Comparison of ENCODE assay signal across 1 cellular context in the genomic region with DNA sequence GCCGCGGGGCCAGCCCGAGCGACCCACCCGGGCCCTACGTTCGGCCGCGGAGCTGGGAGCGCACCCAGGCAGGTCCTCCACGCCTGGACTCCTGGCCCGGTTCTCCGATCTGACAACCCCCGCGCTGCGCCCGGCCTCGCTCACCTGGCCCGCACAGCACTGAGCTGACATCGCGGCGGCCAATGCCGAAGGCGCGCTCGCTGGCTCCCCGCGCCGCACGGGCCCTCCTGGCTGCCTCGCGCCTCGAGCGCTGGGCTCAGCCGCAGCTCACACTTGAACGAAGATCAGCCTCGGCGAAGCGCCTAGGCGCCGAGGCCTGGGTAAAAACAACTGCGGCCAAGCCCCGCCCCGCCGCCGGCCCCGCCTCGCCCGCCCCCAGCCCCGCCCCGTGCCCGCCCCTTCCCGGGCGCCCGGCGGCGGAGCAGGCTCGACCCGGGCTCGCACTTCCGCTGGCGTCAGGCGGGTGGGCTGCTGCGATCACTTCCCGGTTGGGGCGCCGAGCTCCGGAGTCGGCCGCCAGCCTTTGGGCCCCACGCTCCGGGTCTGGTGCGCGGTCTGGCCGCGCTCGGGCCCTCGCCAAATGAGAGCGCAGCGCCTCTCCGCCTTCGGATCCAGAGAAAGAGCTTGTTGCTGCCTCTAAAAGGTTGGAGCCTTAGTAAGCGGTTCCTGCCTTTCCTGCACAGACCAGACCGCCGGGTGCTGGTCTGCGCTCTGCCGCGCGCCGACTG.
TF ChIP-seq lines count a peak whose summit lies in the region.

A gene (minus strand): TSS at position 297 of the 728 bp plus-strand sequence. CDS start 126 bp downstream, at position 171.

TF ChIP-seq in H1, 55 proteins besides CTCF, POLR2A, EP300 and RAD21 (continued from another document):
- TF ChIP-seq, protein P1, sequence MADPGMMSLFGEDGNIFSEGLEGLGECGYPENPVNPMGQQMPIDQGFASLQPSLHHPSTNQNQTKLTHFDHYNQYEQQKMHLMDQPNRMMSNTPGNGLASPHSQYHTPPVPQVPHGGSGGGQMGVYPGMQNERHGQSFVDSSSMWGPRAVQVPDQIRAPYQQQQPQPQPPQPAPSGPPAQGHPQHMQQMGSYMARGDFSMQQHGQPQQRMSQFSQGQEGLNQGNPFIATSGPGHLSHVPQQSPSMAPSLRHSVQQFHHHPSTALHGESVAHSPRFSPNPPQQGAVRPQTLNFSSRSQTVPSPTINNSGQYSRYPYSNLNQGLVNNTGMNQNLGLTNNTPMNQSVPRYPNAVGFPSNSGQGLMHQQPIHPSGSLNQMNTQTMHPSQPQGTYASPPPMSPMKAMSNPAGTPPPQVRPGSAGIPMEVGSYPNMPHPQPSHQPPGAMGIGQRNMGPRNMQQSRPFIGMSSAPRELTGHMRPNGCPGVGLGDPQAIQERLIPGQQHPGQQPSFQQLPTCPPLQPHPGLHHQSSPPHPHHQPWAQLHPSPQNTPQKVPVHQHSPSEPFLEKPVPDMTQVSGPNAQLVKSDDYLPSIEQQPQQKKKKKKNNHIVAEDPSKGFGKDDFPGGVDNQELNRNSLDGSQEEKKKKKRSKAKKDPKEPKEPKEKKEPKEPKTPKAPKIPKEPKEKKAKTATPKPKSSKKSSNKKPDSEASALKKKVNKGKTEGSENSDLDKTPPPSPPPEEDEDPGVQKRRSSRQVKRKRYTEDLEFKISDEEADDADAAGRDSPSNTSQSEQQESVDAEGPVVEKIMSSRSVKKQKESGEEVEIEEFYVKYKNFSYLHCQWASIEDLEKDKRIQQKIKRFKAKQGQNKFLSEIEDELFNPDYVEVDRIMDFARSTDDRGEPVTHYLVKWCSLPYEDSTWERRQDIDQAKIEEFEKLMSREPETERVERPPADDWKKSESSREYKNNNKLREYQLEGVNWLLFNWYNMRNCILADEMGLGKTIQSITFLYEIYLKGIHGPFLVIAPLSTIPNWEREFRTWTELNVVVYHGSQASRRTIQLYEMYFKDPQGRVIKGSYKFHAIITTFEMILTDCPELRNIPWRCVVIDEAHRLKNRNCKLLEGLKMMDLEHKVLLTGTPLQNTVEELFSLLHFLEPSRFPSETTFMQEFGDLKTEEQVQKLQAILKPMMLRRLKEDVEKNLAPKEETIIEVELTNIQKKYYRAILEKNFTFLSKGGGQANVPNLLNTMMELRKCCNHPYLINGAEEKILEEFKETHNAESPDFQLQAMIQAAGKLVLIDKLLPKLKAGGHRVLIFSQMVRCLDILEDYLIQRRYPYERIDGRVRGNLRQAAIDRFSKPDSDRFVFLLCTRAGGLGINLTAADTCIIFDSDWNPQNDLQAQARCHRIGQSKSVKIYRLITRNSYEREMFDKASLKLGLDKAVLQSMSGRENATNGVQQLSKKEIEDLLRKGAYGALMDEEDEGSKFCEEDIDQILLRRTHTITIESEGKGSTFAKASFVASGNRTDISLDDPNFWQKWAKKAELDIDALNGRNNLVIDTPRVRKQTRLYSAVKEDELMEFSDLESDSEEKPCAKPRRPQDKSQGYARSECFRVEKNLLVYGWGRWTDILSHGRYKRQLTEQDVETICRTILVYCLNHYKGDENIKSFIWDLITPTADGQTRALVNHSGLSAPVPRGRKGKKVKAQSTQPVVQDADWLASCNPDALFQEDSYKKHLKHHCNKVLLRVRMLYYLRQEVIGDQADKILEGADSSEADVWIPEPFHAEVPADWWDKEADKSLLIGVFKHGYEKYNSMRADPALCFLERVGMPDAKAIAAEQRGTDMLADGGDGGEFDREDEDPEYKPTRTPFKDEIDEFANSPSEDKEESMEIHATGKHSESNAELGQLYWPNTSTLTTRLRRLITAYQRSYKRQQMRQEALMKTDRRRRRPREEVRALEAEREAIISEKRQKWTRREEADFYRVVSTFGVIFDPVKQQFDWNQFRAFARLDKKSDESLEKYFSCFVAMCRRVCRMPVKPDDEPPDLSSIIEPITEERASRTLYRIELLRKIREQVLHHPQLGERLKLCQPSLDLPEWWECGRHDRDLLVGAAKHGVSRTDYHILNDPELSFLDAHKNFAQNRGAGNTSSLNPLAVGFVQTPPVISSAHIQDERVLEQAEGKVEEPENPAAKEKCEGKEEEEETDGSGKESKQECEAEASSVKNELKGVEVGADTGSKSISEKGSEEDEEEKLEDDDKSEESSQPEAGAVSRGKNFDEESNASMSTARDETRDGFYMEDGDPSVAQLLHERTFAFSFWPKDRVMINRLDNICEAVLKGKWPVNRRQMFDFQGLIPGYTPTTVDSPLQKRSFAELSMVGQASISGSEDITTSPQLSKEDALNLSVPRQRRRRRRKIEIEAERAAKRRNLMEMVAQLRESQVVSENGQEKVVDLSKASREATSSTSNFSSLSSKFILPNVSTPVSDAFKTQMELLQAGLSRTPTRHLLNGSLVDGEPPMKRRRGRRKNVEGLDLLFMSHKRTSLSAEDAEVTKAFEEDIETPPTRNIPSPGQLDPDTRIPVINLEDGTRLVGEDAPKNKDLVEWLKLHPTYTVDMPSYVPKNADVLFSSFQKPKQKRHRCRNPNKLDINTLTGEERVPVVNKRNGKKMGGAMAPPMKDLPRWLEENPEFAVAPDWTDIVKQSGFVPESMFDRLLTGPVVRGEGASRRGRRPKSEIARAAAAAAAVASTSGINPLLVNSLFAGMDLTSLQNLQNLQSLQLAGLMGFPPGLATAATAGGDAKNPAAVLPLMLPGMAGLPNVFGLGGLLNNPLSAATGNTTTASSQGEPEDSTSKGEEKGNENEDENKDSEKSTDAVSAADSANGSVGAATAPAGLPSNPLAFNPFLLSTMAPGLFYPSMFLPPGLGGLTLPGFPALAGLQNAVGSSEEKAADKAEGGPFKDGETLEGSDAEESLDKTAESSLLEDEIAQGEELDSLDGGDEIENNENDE (IDR thresholded peaks at IDR 0.05; ENCODE audit: insufficient replicate concordance, low read length): no peak
- no peak for TF ChIP-seq ZNF274 (IDR thresholded peaks at IDR 0.05; ENCODE audit: borderline replicate concordance, extremely low read depth, low read length)
- peak; percentile 86; the same call in 1 of the 2 replicates for TF ChIP-seq POLR2AphosphoS5 (IDR thresholded peaks at IDR 0.05; ENCODE audit: low read depth, low read length)
- peak; percentile 82; the same call in 1 of the 2 replicates for TF ChIP-seq PHF8 (conservative IDR thresholded peaks at IDR 0.05; ENCODE audit: low read depth, low read length)
- no peak for TF ChIP-seq JUN (IDR thresholded peaks at IDR 0.05; ENCODE audit: low read depth, low read length)
- no peak for TF ChIP-seq SP4 (IDR thresholded peaks at IDR 0.05; ENCODE audit: low read length)
- TF ChIP-seq TCF12 (IDR thresholded peaks at IDR 0.05; ENCODE audit: low read depth, low read length): no peak
- TF ChIP-seq CBX5 (IDR thresholded peaks at IDR 0.05; ENCODE audit: low read depth, low read length): no peak
- TF ChIP-seq GABPA (IDR thresholded peaks at IDR 0.05; ENCODE audit: borderline replicate concordance, insufficient read depth, low read length): no peak
- peak; percentile 77 for TF ChIP-seq KDM4A (IDR thresholded peaks at IDR 0.05; ENCODE audit: low read depth, low read length, severe bottlenecking)
- no peak for TF ChIP-seq RXRA (IDR thresholded peaks at IDR 0.05; ENCODE audit: insufficient read depth, low read depth, low read length)
- TF ChIP-seq CTBP2 (IDR thresholded peaks at IDR 0.05; ENCODE audit: borderline replicate concordance, insufficient read depth, insufficient read length, low read length): no peak
- TF ChIP-seq TAF1 (IDR thresholded peaks at IDR 0.05; ENCODE audit: low read depth, low read length): peak; percentile 91
- no peak for TF ChIP-seq MAFK (IDR thresholded peaks at IDR 0.05; ENCODE audit: low read depth, low read length)
- TF ChIP-seq FOSL1 (IDR thresholded peaks at IDR 0.05; ENCODE audit: insufficient read depth, low read depth, low read length): no peak
- no peak for TF ChIP-seq JUND (IDR thresholded peaks at IDR 0.05; ENCODE audit: low read length)
- no peak for TF ChIP-seq KDM5A (IDR thresholded peaks at IDR 0.05; ENCODE audit: low read length)
